In genomic region chr17:47413872-47414271, GRCh38 we compare ENCODE assay signal across 24 cellular contexts.
DNase-seq lines count a peak whose midpoint lies in the region; ATAC-seq, FAIRE-seq and TF ChIP-seq lines count a peak whose summit lies in the region.
"Had no signal": no experiment of that assay in that cellular context is flagged by ENCODE, and none has a peak within 500 bp of the region (broad histone marks: within the 10 kb centered on the region; RNA-seq: fewer than 3 reads in every experiment).

No MANE protein-coding gene starts in this region.

- H3K4me2 ChIP-seq in GM23248 (ENCODE audit: unreplicated experiment): no peak overlapping the region
- H3K4me2 ChIP-seq in GM12878 (ENCODE audit: control insufficient read depth, insufficient read depth): no peak overlapping the region
- H3K4me2 ChIP-seq: BLaER1 treated with 17β-estradiol and CSF1 and Interleukin-3, amounts not matched to agents 10 nM and 100 nM had no signal

- H3K9me3 ChIP-seq in GM23248 (ENCODE audit: low read depth) (no peaks in the 10 kb centered on the region), GM12878 (replicated peaks; ENCODE audit: control insufficient read depth, insufficient read depth, low read length) (no peaks in the 10 kb centered on the region), right lobe of liver (no peaks in the 10 kb centered on the region), gastrocnemius medialis (no peaks in the 10 kb centered on the region)
- H3K9me3 ChIP-seq: MG63 had no signal

- H3K27me3 ChIP-seq in GM23248 (replicated peaks; ENCODE audit: insufficient read depth) (no peaks in the 10 kb centered on the region), GM12878 (replicated peaks in 1 of 2; ENCODE audit: control insufficient read depth in 2 of 2, insufficient read depth in 2 of 2, low read length in 1 of 2) (no peaks in the 10 kb centered on the region), right lobe of liver (no peaks in the 10 kb centered on the region), gastrocnemius medialis (no peaks in the 10 kb centered on the region)
- H3K27me3 ChIP-seq: BLaER1 treated with 17β-estradiol and CSF1 and Interleukin-3, amounts not matched to agents 10 nM and 100 nM; MG63 had no signal

- H3K4me3 ChIP-seq in GM23248: no peak overlapping the region
- H3K4me3 ChIP-seq in GM12878: no peak overlapping the region
- no peak overlapping the region for H3K4me3 ChIP-seq in right lobe of liver
- H3K4me3 ChIP-seq in gastrocnemius medialis: no peak overlapping the region
- H3K4me3 ChIP-seq: BLaER1 treated with 17β-estradiol and CSF1 and Interleukin-3, amounts not matched to agents 10 nM and 100 nM; MG63 had no signal

- 0 out of 2 replicates have a peak, but pooled peaks cover 3% of the 10 kb centered on the region for H3K9me2 ChIP-seq in GM23248 (ENCODE audit: insufficient read depth)

- 98% methylated on average over 3 of the region's 3 CpGs for WGBS in GM23248 (ENCODE audit: low coverage in 1 of 2, low lambda C conversion rate in 2 of 2, missing lambda C conversion rate in 2 of 2), 2 experiments
- WGBS in GM12878 (ENCODE audit: insufficient coverage, insufficient replicate concordance, low lambda C conversion rate, missing lambda C conversion rate): 93% methylated on average over 3 of the region's 3 CpGs
- 97% methylated on average over 3 of the region's 3 CpGs for WGBS in right lobe of liver (ENCODE audit: insufficient coverage, low coverage, low lambda C conversion rate, missing lambda C conversion rate)

- no peak for TF ChIP-seq RAD21 in GM12878 (IDR thresholded peaks at IDR 0.05; ENCODE audit: insufficient read depth, low read depth, low read length)

- no peak overlapping the region for H3K9ac ChIP-seq in GM23248
- H3K9ac ChIP-seq in GM12878 (ENCODE audit: control insufficient read depth, insufficient read depth, low read length): no peak overlapping the region
- H3K9ac ChIP-seq: BLaER1 treated with 17β-estradiol and CSF1 and Interleukin-3, amounts not matched to agents 10 nM and 100 nM had no signal

- CTCF ChIA-PET in GM12878 (lab: Yijun Ruan, JAX): no interaction called here

- in situ Hi-C loops in GM23248 (cut with MboI) (no loop called here), GM12878 (cut with MboI) (no loop called here), gastrocnemius medialis (cut with MboI; ENCODE audit: low sequenced_read_pairs in 4 of 4) (no loop called here)

- no peaks in the 10 kb centered on the region for H3F3A ChIP-seq in GM23248 (ENCODE audit: insufficient read depth)

- RAD21 ChIA-PET in GM12878 (lab: Charles Lee; ENCODE audit: unreplicated experiment): no interaction called here

- H2AFZ ChIP-seq in GM23248 (no peak overlapping the region), GM12878 (ENCODE audit: control insufficient read depth, low read depth, low read length) (no peak overlapping the region)

- peak; percentile 44 for FAIRE-seq in GM12878 (lab: Jason Lieb, UNC)
- FAIRE-seq: G401.6 had no signal

- no peaks in the 10 kb centered on the region for H4K20me1 ChIP-seq in GM23248 (ENCODE audit: insufficient read depth)
- no peaks in the 10 kb centered on the region for H4K20me1 ChIP-seq in GM12878 (ENCODE audit: control insufficient read depth, insufficient read depth)
- H4K20me1 ChIP-seq: BLaER1 treated with 17β-estradiol and CSF1 and Interleukin-3, amounts not matched to agents 10 nM and 100 nM had no signal

- no TSS peak for BruUV-seq in GM12878 (replicated peaks; lab: Mats Ljungman, UMichigan)

- no peak for ATAC-seq in GM12878
- ATAC-seq in HG02623 (IDR thresholded peaks at IDR 0.05; ENCODE audit: unreplicated experiment): no peak
- no peak for ATAC-seq in GM21447 (IDR thresholded peaks at IDR 0.05; ENCODE audit: unreplicated experiment)
- ATAC-seq in right lobe of liver: no peak
- no peak for ATAC-seq in gastrocnemius medialis
- ATAC-seq: CD8-positive, alpha-beta T cell; SK-N-SH treated with all-trans-retinoic acid at 6 μM for 48 hours had no signal

- TF ChIP-seq CTCF in GM12878 (IDR thresholded peaks at IDR 0.05 in 2 of 3, conservative IDR thresholded peaks at IDR 0.05 in 1 of 3; ENCODE audit: control insufficient read depth in 2 of 3, extremely low read depth in 1 of 3, insufficient read depth in 1 of 3, low read depth in 3 of 3, low read length in 3 of 3): no peak
- no peak for TF ChIP-seq CTCF in right lobe of liver (IDR thresholded peaks at IDR 0.05)
- no peak for TF ChIP-seq CTCF in gastrocnemius medialis (IDR thresholded peaks at IDR 0.05 in 4 of 5, conservative IDR thresholded peaks at IDR 0.05 in 1 of 5)

- intact Hi-C loops in GM12878 (cut with micrococcal nuclease; ENCODE audit: unreplicated experiment): no loop called here
- intact Hi-C loops in right lobe of liver (cut with DNase I): no loop called here
- intact Hi-C loops in gastrocnemius medialis (cut with DNase I; ENCODE audit: low total_unique reads): no loop called here

- H3K79me2 ChIP-seq in GM23248 (ENCODE audit: insufficient read depth): no peaks in the 10 kb centered on the region
- H3K79me2 ChIP-seq in GM12878 (ENCODE audit: control insufficient read depth, insufficient read depth, low read length): no peaks in the 10 kb centered on the region

- peak; percentile 13 for DNase-seq in AG08395 (ENCODE audit: low spot score)
- peak; percentile 40 for DNase-seq in GM23248
- no peak for DNase-seq in GM12878 (ENCODE audit: low read depth, low spot score)
- peak; percentile 3 for DNase-seq in kidney tubule cell (ENCODE audit: low spot score)
- no peak for DNase-seq in right lobe of liver
- no peak for DNase-seq in gastrocnemius medialis
- DNase-seq: 8988T; CD8-positive, alpha-beta T cell; GOT3; Karpas-422; MG63; NCI-H1048; NCI-H1436; NCI-H1930; NCI-H226; NCI-H524; NCI-H82; SHP77 treated with DMSO at 0.1 percent for 48 hours had no signal

- SMC1A ChIA-PET in GM12878 (lab: Charles Lee; ENCODE audit: uncharacterized antibody, unreplicated experiment): no interaction called here

- H3K36me3 ChIP-seq in GM23248 (ENCODE audit: low read depth) (no peaks in the 10 kb centered on the region), GM12878 (ENCODE audit: control insufficient read depth in 2 of 2, insufficient read depth in 2 of 2, low read length in 1 of 2) (no peaks in the 10 kb centered on the region), right lobe of liver (no peaks in the 10 kb centered on the region), gastrocnemius medialis (no peaks in the 10 kb centered on the region)
- H3K36me3 ChIP-seq: BLaER1 treated with 17β-estradiol and CSF1 and Interleukin-3, amounts not matched to agents 10 nM and 100 nM; MG63 had no signal

- no peak for TF ChIP-seq EP300 in GM12878 (IDR thresholded peaks at IDR 0.05; ENCODE audit: borderline replicate concordance in 1 of 2, control insufficient read depth in 1 of 2, low read depth in 2 of 2, low read length in 2 of 2)

- no peak overlapping the region for H3K27ac ChIP-seq in GM23248
- no peak overlapping the region for H3K27ac ChIP-seq in GM12878 (ENCODE audit: control insufficient read depth, insufficient read depth)
- H3K27ac ChIP-seq in right lobe of liver: no peak overlapping the region
- no peak overlapping the region for H3K27ac ChIP-seq in gastrocnemius medialis
- H3K27ac ChIP-seq: BLaER1 treated with 17β-estradiol and CSF1 and Interleukin-3, amounts not matched to agents 10 nM and 100 nM; HL-60 had no signal

- POLR2A ChIA-PET in GM12878 (lab: Charles Lee): no interaction called here

- H3K4me1 ChIP-seq in GM23248 (ENCODE audit: insufficient read depth) (no peaks in the 10 kb centered on the region), GM12878 (ENCODE audit: control insufficient read depth, insufficient read depth, low read length) (no peaks in the 10 kb centered on the region), right lobe of liver (no peaks in the 10 kb centered on the region), gastrocnemius medialis (no peaks in the 10 kb centered on the region)
- H3K4me1 ChIP-seq: BLaER1 treated with 17β-estradiol and CSF1 and Interleukin-3, amounts not matched to agents 10 nM and 100 nM had no signal

- TF ChIP-seq POLR2A in GM12878 (IDR thresholded peaks at IDR 0.05; ENCODE audit: low read depth, low read length): no peak
- no peak for TF ChIP-seq POLR2A in right lobe of liver (IDR thresholded peaks at IDR 0.05)
- no peak for TF ChIP-seq POLR2A in gastrocnemius medialis (IDR thresholded peaks at IDR 0.05)

TF ChIP-seq in GM12878, 131 proteins besides CTCF, POLR2A, EP300 and RAD21 (continues in another document):
- TF ChIP-seq ZBTB11 (CRISPR knock-in tag; IDR thresholded peaks at IDR 0.05) (no peak), TARDBP (IDR thresholded peaks at IDR 0.05; ENCODE audit: borderline replicate concordance) (no peak), KDM1A (IDR thresholded peaks at IDR 0.05; ENCODE audit: borderline replicate concordance) (no peak), CBX3 (IDR thresholded peaks at IDR 0.05; ENCODE audit: borderline replicate concordance, low read depth) (no peak), NBN (IDR thresholded peaks at IDR 0.05) (no peak), BHLHE40 (IDR thresholded peaks at IDR 0.05; ENCODE audit: borderline replicate concordance in 1 of 2, low read depth in 2 of 2, low read length in 1 of 2) (no peak)

Comparison
In these comparisons a context has a peak if more than half of its experiments do, and no peak if none do; other contexts are left out.
1. DNase-seq: peak in AG08395 (single experiment), GM23248 (single experiment) and kidney tubule cell (single experiment); none in GM12878 (single experiment), right lobe of liver (0 of 3) and gastrocnemius medialis (0 of 2).